26 cellular contexts compared by ENCODE assay signal in the genomic region with DNA sequence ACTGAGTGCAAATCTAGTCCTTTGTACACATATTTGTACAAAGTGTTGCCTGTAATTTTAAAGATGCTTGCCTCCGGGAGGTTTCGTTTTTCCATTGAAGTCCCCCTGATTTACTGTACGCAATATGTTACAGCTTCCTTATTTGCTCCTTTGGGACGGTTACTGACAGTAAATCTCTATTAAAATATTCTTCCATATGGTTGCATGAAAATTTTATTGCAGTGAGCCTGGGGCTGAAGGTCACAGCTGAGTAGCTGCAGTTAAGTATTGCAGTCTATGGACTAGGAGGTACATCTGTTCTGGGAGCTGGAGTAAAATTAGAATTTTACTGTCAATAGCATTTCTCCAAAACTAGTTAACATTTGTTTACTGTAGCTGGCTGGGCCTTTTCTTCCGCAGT.
DNase-seq lines count a peak whose midpoint lies in the region; ATAC-seq and TF ChIP-seq lines count a peak whose summit lies in the region.
"Had no signal": no experiment of that assay in that cellular context is flagged by ENCODE, and none has a peak within 500 bp of the region (broad histone marks: within the 10 kb centered on the region; RNA-seq: fewer than 3 reads in every experiment).

No MANE protein-coding gene starts in this region.

- H3K4me3 ChIP-seq in BE2C (ENCODE audit: low read depth, low read length) (peak overlapping the region; percentile 16), LNCaP clone FGC (ENCODE audit: low read depth, low read length) (no peak overlapping the region), SK-N-MC (peak overlapping the region; percentile 66)
- H3K4me3 ChIP-seq: A549, dorsolateral prefrontal cortex, GM12878, K562, thoracic aorta had no signal

- TF ChIP-seq CTCF in BE2C (IDR thresholded peaks at IDR 0.05; ENCODE audit: low read depth, low read length) (no peak), LNCaP clone FGC (IDR thresholded peaks at IDR 0.05; ENCODE audit: control insufficient read depth, extremely low read depth, insufficient read depth) (no peak)

- ATAC-seq in left colon (peak; percentile 98), GM19452 (IDR thresholded peaks at IDR 0.05; ENCODE audit: unreplicated experiment) (no peak)
- ATAC-seq: activated CD8-positive, alpha-beta T cell treated with anti-CD3 and anti-CD28 coated beads for 36 hours; GM12878; K562; Right ventricle myocardium inferior; sciatic nerve; stimulated activated naive CD8-positive, alpha-beta T cell treated with anti-CD3 and anti-CD28 coated beads, Interleukin-15, amount 100 ng/mL, for 72 hours; T-helper 17 cell had no signal

- no peaks in the 10 kb centered on the region for H3K4me1 ChIP-seq in BE2C
- H3K4me1 ChIP-seq: A549 had no signal

- intact Hi-C loops in left colon (cut with DNase I, micrococcal nuclease): no loop called here

- DNase-seq in BE2C (no peak), LNCaP clone FGC (ENCODE audit: low read depth) (peak; percentile 69), SK-N-MC (ENCODE audit: low read depth, low spot score) (peak; percentile 66), left colon (peak; percentile 15 to 31), D341Med (ENCODE audit: low spot score) (no peak)
- no peak for DNase-seq in stimulated activated CD4-positive, alpha-beta T cell treated with anti-CD3 and anti-CD28 coated beads, Interleukin-4, amount 100 ng/mL, for 4 hours
- DNase-seq in activated CD4-positive, CD25-positive, alpha-beta regulatory T cell (lab: John Stamatoyannopoulos, UW): no peak
- DNase-seq: activated CD8-positive, alpha-beta memory T cell treated with anti-CD3 and anti-CD28 coated beads, Interleukin-2, amount 50 U/mL, for 48 hours; activated CD8-positive, alpha-beta T cell treated with anti-CD3 and anti-CD28 coated beads for 36 hours; activated naive CD4-positive, alpha-beta T cell treated with anti-CD3 and anti-CD28 coated beads, Interleukin-2, amount 10 ng/mL, durations not matched to agents 7 days and 5 days; AML-193; CD4-positive, alpha-beta memory T cell; dorsolateral prefrontal cortex; H7; naive B cell; NCI-H1105; stimulated activated naive CD8-positive, alpha-beta T cell treated with anti-CD3 and anti-CD28 coated beads, Interleukin-15, amount 100 ng/mL, for 72 hours; T-helper 17 cell had no signal

- H3K36me3 ChIP-seq in BE2C (no peaks in the 10 kb centered on the region), SK-N-MC (ENCODE audit: insufficient read depth, low read length) (no peaks in the 10 kb centered on the region)
- H3K36me3 ChIP-seq: neutrophil, thoracic aorta had no signal

- no peaks in the 10 kb centered on the region for H3K27me3 ChIP-seq in BE2C
- H3K27me3 ChIP-seq: neutrophil had no signal

- peak overlapping the region; percentile 55; the same call in 1 of the 2 replicates for H3K27ac ChIP-seq in SK-N-MC
- H3K27ac ChIP-seq: A549, dorsolateral prefrontal cortex, neutrophil, thoracic aorta had no signal

- H3K9ac ChIP-seq in SK-N-MC (ENCODE audit: insufficient read length): no peak overlapping the region

- H3K9me3 ChIP-seq in BE2C (no peaks in the 10 kb centered on the region), SK-N-MC (ENCODE audit: low read depth, low read length) (no peaks in the 10 kb centered on the region; the same call in 1 of the 2 replicates)
- H3K9me3 ChIP-seq: A549, neutrophil, thoracic aorta had no signal

Comparison
In these comparisons a context has a peak if more than half of its experiments do, and no peak if none do; other contexts are left out.
1. DNase-seq: peak in LNCaP clone FGC (single experiment), SK-N-MC (single experiment) and left colon (2 of 2); none in BE2C (single experiment), D341Med (single experiment), stimulated activated CD4-positive, alpha-beta T cell treated with anti-CD3 and anti-CD28 coated beads, Interleukin-4, amount 100 ng/mL, for 4 hours (0 of 2) and activated CD4-positive, CD25-positive, alpha-beta regulatory T cell (0 of 4).